1 cellular context compared by ENCODE assay signal in the genomic region with DNA sequence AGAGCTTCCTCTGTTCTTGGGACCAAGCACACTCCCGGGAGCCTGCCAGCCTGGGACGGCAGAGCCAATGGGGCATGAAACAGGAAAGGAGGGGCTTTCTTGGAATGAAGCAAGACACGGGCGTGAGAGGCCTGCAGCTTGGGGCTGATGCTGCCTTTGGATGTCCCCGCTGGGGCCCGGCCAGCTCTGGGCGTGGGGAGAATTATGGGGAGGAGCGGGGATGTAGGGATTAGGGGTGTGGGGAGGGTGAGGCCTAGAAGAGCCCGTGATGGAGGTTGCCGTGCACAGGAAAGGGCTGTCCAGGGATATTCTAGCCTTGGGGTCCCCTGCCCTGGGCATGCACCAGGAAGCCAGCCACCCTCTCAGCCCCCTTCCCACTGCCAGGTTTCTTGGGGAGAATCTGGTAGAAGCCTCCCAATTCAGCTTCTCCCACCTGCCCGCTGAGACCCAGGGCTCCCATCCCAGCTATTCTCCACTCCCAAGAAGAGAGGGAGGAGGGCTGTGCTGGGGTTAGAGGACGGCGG.
TF ChIP-seq lines count a peak whose summit lies in the region.

No MANE protein-coding gene starts in this region.

TF ChIP-seq in K562, 482 proteins besides CTCF, POLR2A, EP300 and RAD21:
- no peak for TF ChIP-seq MYNN (IDR thresholded peaks at IDR 0.05)
- TF ChIP-seq MYNN (CRISPR knock-in tag; IDR thresholded peaks at IDR 0.05): no peak
